8 cellular contexts compared by ENCODE assay signal in the genomic region with DNA sequence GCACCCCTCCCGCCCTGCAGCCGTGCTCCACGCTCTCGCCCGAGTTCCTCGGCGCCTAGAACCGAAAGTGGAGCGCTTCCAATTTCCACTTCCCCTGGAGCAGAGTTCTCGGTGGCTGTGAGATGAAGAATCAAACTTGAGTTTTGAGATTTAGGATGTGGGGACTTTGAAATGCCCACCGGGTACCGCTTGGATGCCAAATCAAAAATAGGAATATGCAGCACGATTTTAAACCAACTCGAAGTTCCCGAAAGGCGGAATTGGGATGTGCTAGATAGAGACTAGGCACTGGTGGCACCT.
DNase-seq lines count a peak whose midpoint lies in the region; ATAC-seq lines count a peak whose summit lies in the region.

No MANE protein-coding gene starts in this region.

- H3K4me3 ChIP-seq in iPS-18a (ENCODE audit: low read length), result peak overlapping the region; percentile 98

- CTCF ChIA-PET in activated naive CD4-positive, alpha-beta T cell treated with anti-CD3 and anti-CD28 coated beads, Interleukin-2, amount 10 ng/mL, durations not matched to agents 7 days and 5 days (lab: Charles Lee), result interaction anchor here (0.8 to 1.7 kb wide), 7 partner anchors 13 to 68 kb away, joined by 3 to 6 read pairs (median 4); a partner anchor contains a TSS

- H3K27me3 Mint-ChIP-seq in activated naive CD4-positive, alpha-beta T cell treated with anti-CD3 and anti-CD28 coated beads, Interleukin-2, amount 10 ng/mL, durations not matched to agents 7 days and 5 days, result no peaks in the 10 kb centered on the region
- no peaks in the 10 kb centered on the region for H3K27me3 Mint-ChIP-seq in activated naive CD8-positive, alpha-beta T cell
- H3K27me3 Mint-ChIP-seq in stimulated activated naive CD8-positive, alpha-beta T cell treated with anti-CD3 and anti-CD28 coated beads, Interleukin-15, Interleukin-2, amounts not matched to agents 100 ng/mL and 50 ng/mL, for 24 hours, result no peaks in the 10 kb centered on the region

- DNase-seq in activated naive CD4-positive, alpha-beta T cell treated with anti-CD3 and anti-CD28 coated beads, Interleukin-2, amount 10 ng/mL, durations not matched to agents 7 days and 5 days, result no peak
- no peak for DNase-seq in activated naive CD4-positive, alpha-beta T cell treated with anti-CD3 and anti-CD28 coated beads, Interleukin-2, amount 50 U/mL, for 16 hours
- DNase-seq in iPS-NIHi7 (ENCODE audit: extremely low spot score) (no peak), NCI-H748 treated with DMSO at 0.1 percent for 48 hours (lab: John Stamatoyannopoulos, UW) (no peak)

- no peak overlapping the region for H3K27ac ChIP-seq in iPS-18a (ENCODE audit: low read length)

- no peaks in the 10 kb centered on the region for H3K27me3 ChIP-seq in iPS-18a (ENCODE audit: control insufficient read depth, insufficient read depth, low read length)

- no peaks in the 10 kb centered on the region for H3K9me3 ChIP-seq in iPS-18a (ENCODE audit: control insufficient read depth, low read depth, low read length)

- ATAC-seq in HG03039 (IDR thresholded peaks at IDR 0.05; ENCODE audit: unreplicated experiment), result no peak

- peaks cover 11% of the 10 kb centered on the region for H3K36me3 ChIP-seq in iPS-18a (ENCODE audit: control insufficient read depth, low read depth, low read length)

- H3K27ac Mint-ChIP-seq in activated naive CD4-positive, alpha-beta T cell treated with anti-CD3 and anti-CD28 coated beads, Interleukin-2, amount 10 ng/mL, durations not matched to agents 7 days and 5 days, result peak overlapping the region; percentile 82
- H3K27ac Mint-ChIP-seq in activated naive CD8-positive, alpha-beta T cell, result peak overlapping the region; percentile 95
- peak overlapping the region; percentile 98 for H3K27ac Mint-ChIP-seq in stimulated activated naive CD8-positive, alpha-beta T cell treated with anti-CD3 and anti-CD28 coated beads, Interleukin-15, Interleukin-2, amounts not matched to agents 100 ng/mL and 50 ng/mL, for 24 hours

- peak overlapping the region; percentile 94 for H3K4me3 Mint-ChIP-seq in activated naive CD4-positive, alpha-beta T cell treated with anti-CD3 and anti-CD28 coated beads, Interleukin-2, amount 10 ng/mL, durations not matched to agents 7 days and 5 days
- peak overlapping the region; percentile 95 for H3K4me3 Mint-ChIP-seq in activated naive CD8-positive, alpha-beta T cell
- peak overlapping the region; percentile 95 for H3K4me3 Mint-ChIP-seq in stimulated activated naive CD8-positive, alpha-beta T cell treated with anti-CD3 and anti-CD28 coated beads, Interleukin-15, Interleukin-2, amounts not matched to agents 100 ng/mL and 50 ng/mL, for 24 hours

- H3K4me1 ChIP-seq in iPS-18a (ENCODE audit: control insufficient read depth, low read depth, low read length), result peaks cover 4% of the 10 kb centered on the region

- H3K9ac ChIP-seq in iPS-18a (ENCODE audit: low read length), result peak overlapping the region; percentile 93

- H3K4me1 Mint-ChIP-seq in activated naive CD4-positive, alpha-beta T cell treated with anti-CD3 and anti-CD28 coated beads, Interleukin-2, amount 10 ng/mL, durations not matched to agents 7 days and 5 days, result peaks cover 59% of the 10 kb centered on the region
- H3K4me1 Mint-ChIP-seq in activated naive CD8-positive, alpha-beta T cell (ENCODE audit: low read depth), result peaks cover 46% of the 10 kb centered on the region
- H3K4me1 Mint-ChIP-seq in stimulated activated naive CD8-positive, alpha-beta T cell treated with anti-CD3 and anti-CD28 coated beads, Interleukin-15, Interleukin-2, amounts not matched to agents 100 ng/mL and 50 ng/mL, for 24 hours (ENCODE audit: low read depth), result peaks cover 48% of the 10 kb centered on the region

- no peaks in the 10 kb centered on the region for H3K9me3 Mint-ChIP-seq in activated naive CD4-positive, alpha-beta T cell treated with anti-CD3 and anti-CD28 coated beads, Interleukin-2, amount 10 ng/mL, durations not matched to agents 7 days and 5 days
- H3K9me3 Mint-ChIP-seq in activated naive CD8-positive, alpha-beta T cell (ENCODE audit: low read depth), result no peaks in the 10 kb centered on the region
- H3K9me3 Mint-ChIP-seq in stimulated activated naive CD8-positive, alpha-beta T cell treated with anti-CD3 and anti-CD28 coated beads, Interleukin-15, Interleukin-2, amounts not matched to agents 100 ng/mL and 50 ng/mL, for 24 hours, result no peaks in the 10 kb centered on the region

- H3K36me3 Mint-ChIP-seq in activated naive CD4-positive, alpha-beta T cell treated with anti-CD3 and anti-CD28 coated beads, Interleukin-2, amount 10 ng/mL, durations not matched to agents 7 days and 5 days, result peaks cover 21% of the 10 kb centered on the region
- H3K36me3 Mint-ChIP-seq in activated naive CD8-positive, alpha-beta T cell, result peaks cover 11% of the 10 kb centered on the region
- peaks cover 41% of the 10 kb centered on the region for H3K36me3 Mint-ChIP-seq in stimulated activated naive CD8-positive, alpha-beta T cell treated with anti-CD3 and anti-CD28 coated beads, Interleukin-15, Interleukin-2, amounts not matched to agents 100 ng/mL and 50 ng/mL, for 24 hours (ENCODE audit: low read depth)
